Comparison of ENCODE assay signal across 8 cellular contexts in the genomic region with DNA sequence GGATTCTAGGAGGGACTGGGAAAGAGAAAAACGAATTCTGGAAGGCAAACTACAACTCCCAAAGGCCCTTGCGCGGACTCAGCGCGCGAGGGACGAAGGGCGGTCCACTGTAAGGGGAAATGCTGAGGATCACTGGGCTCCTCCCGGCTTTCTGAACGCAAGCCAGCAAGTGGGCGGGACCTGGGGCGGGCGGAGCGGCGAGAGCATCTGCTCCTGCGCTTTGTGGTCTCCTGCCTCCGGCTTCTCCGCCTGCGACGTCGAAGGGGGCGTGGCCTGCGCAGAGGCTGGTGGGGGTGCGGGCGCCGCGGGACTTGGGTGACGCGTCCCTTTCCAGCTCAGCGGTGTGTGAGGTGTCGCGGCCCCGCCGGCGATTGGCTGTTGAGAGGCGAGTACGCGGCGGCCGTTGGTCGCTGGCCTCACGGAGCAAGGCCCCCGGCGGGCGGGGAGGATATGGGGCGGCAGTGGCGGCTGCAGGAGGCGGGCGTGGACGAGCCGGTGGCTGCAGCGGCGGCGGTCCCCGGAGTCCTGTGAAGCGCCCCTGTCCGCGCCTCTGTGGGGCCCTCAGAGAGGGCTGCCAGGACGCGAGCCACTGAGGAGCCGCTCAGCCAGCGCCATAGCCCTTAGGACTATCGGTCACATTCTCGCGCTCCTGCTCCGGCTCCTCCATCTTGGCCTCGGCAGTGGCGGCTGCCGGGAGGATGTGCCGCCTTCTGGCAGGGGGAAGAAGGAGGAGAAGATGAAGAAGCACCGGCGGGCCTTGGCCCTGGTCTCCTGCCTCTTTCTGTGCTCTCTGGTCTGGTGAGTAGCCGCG. TPM values are rescaled to one million over a fixed set of nuclear protein-coding genes. Genes with fewer than 3 reads are reported as not detected.
DNase-seq lines count a peak whose midpoint lies in the region; ATAC-seq, FAIRE-seq and TF ChIP-seq lines count a peak whose summit lies in the region.

A gene with protein sequence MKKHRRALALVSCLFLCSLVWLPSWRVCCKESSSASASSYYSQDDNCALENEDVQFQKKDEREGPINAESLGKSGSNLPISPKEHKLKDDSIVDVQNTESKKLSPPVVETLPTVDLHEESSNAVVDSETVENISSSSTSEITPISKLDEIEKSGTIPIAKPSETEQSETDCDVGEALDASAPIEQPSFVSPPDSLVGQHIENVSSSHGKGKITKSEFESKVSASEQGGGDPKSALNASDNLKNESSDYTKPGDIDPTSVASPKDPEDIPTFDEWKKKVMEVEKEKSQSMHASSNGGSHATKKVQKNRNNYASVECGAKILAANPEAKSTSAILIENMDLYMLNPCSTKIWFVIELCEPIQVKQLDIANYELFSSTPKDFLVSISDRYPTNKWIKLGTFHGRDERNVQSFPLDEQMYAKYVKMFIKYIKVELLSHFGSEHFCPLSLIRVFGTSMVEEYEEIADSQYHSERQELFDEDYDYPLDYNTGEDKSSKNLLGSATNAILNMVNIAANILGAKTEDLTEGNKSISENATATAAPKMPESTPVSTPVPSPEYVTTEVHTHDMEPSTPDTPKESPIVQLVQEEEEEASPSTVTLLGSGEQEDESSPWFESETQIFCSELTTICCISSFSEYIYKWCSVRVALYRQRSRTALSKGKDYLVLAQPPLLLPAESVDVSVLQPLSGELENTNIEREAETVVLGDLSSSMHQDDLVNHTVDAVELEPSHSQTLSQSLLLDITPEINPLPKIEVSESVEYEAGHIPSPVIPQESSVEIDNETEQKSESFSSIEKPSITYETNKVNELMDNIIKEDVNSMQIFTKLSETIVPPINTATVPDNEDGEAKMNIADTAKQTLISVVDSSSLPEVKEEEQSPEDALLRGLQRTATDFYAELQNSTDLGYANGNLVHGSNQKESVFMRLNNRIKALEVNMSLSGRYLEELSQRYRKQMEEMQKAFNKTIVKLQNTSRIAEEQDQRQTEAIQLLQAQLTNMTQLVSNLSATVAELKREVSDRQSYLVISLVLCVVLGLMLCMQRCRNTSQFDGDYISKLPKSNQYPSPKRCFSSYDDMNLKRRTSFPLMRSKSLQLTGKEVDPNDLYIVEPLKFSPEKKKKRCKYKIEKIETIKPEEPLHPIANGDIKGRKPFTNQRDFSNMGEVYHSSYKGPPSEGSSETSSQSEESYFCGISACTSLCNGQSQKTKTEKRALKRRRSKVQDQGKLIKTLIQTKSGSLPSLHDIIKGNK (N-terminal part only) (plus strand): TSS at position 451 of the 811 bp plus-strand sequence. CDS start 286 bp downstream, at position 737.

- H2AFZ ChIP-seq in Loucy (ENCODE audit: low read length) = peak within 1 kb of the TSS; percentile 97

- no peaks in the 10 kb centered on the region for H3K9me3 Mint-ChIP-seq in natural killer cell treated with Interleukin-12 subunit alpha and Interleukin-12 subunit beta and Interleukin-15 and Interleukin-18, amount 100 ng/mL, for 72 hours

- peak; percentile 99 for DNase-seq in EL
- DNase-seq in H54 (ENCODE audit: insufficient read length, low spot score) = peak; percentile 85
- peak; percentile 100 for DNase-seq in activated T-helper 9 cell treated with anti-CD3 and anti-CD28 coated beads, Interleukin-2, amount 50 U/mL, for 16 hours (ENCODE audit: low read depth)
- peak; percentile 98 for DNase-seq in fibroblast of peridontal ligament (ENCODE audit: extremely low read depth)
- DNase-seq in natural killer cell treated with Interleukin-12 subunit alpha and Interleukin-12 subunit beta and Interleukin-15 and Interleukin-18, amount 100 ng/mL, for 72 hours (ENCODE audit: low spot score) = peak; percentile 100
- DNase-seq in stimulated activated naive CD8-positive, alpha-beta T cell treated with anti-CD3 and anti-CD28 coated beads, Interleukin-15, Interleukin-2, amounts not matched to agents 100 U/mL and 50 U/mL, for 24 hours = peak; percentile 100

- peak within 1 kb of the TSS; percentile 89 for H3K4me2 ChIP-seq in Loucy (ENCODE audit: low read depth, low read length, poor library complexity, severe bottlenecking)

- no peaks in the 10 kb centered on the region for H3K9me3 ChIP-seq in Loucy (ENCODE audit: insufficient read depth, low read depth, low read length)

- H3K4me1 Mint-ChIP-seq in natural killer cell treated with Interleukin-12 subunit alpha and Interleukin-12 subunit beta and Interleukin-15 and Interleukin-18, amount 100 ng/mL, for 72 hours (ENCODE audit: low read depth in 2 of 2) = peaks cover 44 to 51% of the 10 kb centered on the region in 2 donors

- H3K4me3 Mint-ChIP-seq in natural killer cell treated with Interleukin-12 subunit alpha and Interleukin-12 subunit beta and Interleukin-15 and Interleukin-18, amount 100 ng/mL, for 72 hours = peak within 1 kb of the TSS; percentile 99

- peak within 1 kb of the TSS; percentile 94 for H3K9ac ChIP-seq in Loucy (ENCODE audit: low read depth, low read length, poor library complexity, severe bottlenecking)

- H3K27ac Mint-ChIP-seq in natural killer cell treated with Interleukin-12 subunit alpha and Interleukin-12 subunit beta and Interleukin-15 and Interleukin-18, amount 100 ng/mL, for 72 hours = peak within 1 kb of the TSS; percentile 89 to 96

- H3K27me3 ChIP-seq in Loucy (ENCODE audit: insufficient read depth, low read length, poor library complexity, severe bottlenecking) = no peaks in the 10 kb centered on the region

- H3K4me1 ChIP-seq in Loucy (ENCODE audit: insufficient read depth, low read length, poor library complexity, severe bottlenecking) = peaks cover 43% of the 10 kb centered on the region

- no peaks in the 10 kb centered on the region for H3K36me3 ChIP-seq in Loucy (ENCODE audit: insufficient read depth, low read length)

- peak within 1 kb of the TSS; percentile 96 for H3K4me3 ChIP-seq in Loucy (ENCODE audit: low read length, poor library complexity, severe bottlenecking)

- no peak for FAIRE-seq in H54 (lab: Jason Lieb, UNC)

- TF ChIP-seq CTCF in Loucy (conservative IDR thresholded peaks at IDR 0.05; ENCODE audit: low read length) = no peak

- H3K9me2 ChIP-seq in Loucy (replicated peaks; ENCODE audit: low read depth, low read length) = no peaks in the 10 kb centered on the region

- H4K20me1 ChIP-seq in Loucy (ENCODE audit: insufficient read depth, low read length, poor library complexity, severe bottlenecking) = peaks cover 48% of the 10 kb centered on the region

- peak; percentile 94 for TF ChIP-seq POLR2A in H54 (IDR thresholded peaks at IDR 0.05; ENCODE audit: low read depth, low read length)
- TF ChIP-seq POLR2A in Raji (IDR thresholded peaks at IDR 0.05; ENCODE audit: insufficient read depth, low read depth, low read length) = peak; percentile 58; the same call in 1 of the 2 replicates

- H3F3A ChIP-seq in Loucy (ENCODE audit: low read depth) = no peaks in the 10 kb centered on the region

- H3K36me3 Mint-ChIP-seq in natural killer cell treated with Interleukin-12 subunit alpha and Interleukin-12 subunit beta and Interleukin-15 and Interleukin-18, amount 100 ng/mL, for 72 hours = peaks cover 4% of the 10 kb centered on the region

- peaks cover 2 to 5% of the 10 kb centered on the region in 2 donors for H3K27me3 Mint-ChIP-seq in natural killer cell treated with Interleukin-12 subunit alpha and Interleukin-12 subunit beta and Interleukin-15 and Interleukin-18, amount 100 ng/mL, for 72 hours

- H3K79me2 ChIP-seq in Loucy (ENCODE audit: insufficient read depth, low read length) = peaks cover 48% of the 10 kb centered on the region

- ATAC-seq in natural killer cell treated with Interleukin-12 subunit alpha and Interleukin-12 subunit beta and Interleukin-15 and Interleukin-18, amount 100 ng/mL, for 72 hours = peak; percentile 93 to 94
- peak; percentile 92 for ATAC-seq in stimulated activated naive CD8-positive, alpha-beta T cell treated with anti-CD3 and anti-CD28 coated beads, Interleukin-15, Interleukin-2, amounts not matched to agents 100 U/mL and 50 U/mL, for 24 hours

RNA-seq across cellular contexts. Expression of the gene that starts here (rescaled TPM):
- 10 to 100 TPM; 59.7 to 66.9 TPM for total RNA-seq in natural killer cell treated with Interleukin-12 subunit alpha and Interleukin-12 subunit beta and Interleukin-15 and Interleukin-18, amount 100 ng/mL, for 72 hours

Comparison
In these comparisons a context has a peak if more than half of its experiments do, and no peak if none do; other contexts are left out.
1. Peak in every context shown above with its lines: DNase-seq, ATAC-seq and H3K4me3 ChIP-seq.